9 cellular contexts compared by ENCODE assay signal in the genomic region with DNA sequence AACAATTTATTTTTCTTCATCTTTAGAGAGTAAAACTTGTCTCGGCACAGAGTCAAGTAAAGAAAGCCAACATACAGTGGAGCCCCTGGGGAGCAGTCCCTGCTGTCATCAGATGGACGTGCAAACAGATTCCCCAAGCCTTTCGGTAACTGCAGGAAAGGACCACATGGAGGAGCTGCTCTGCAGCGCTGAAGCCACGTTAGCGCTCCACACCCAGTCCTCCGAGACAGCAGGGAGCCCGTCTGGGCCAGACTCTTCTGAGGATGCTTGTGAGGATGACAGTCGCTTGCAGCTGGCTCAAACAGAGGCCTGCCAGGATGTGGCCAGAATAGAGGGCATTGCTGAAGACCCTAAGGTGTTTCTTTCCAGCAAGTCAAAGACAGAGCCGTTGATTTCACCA.
DNase-seq lines count a peak whose midpoint lies in the region; ATAC-seq, FAIRE-seq and TF ChIP-seq lines count a peak whose summit lies in the region.
"Had no signal": no experiment of that assay in that cellular context is flagged by ENCODE, and none has a peak within 500 bp of the region (broad histone marks: within the 10 kb centered on the region; RNA-seq: fewer than 3 reads in every experiment).

No MANE protein-coding gene starts in this region.

- POLR2A ChIA-PET in PC-3 (lab: Charles Lee; ENCODE audit: unreplicated experiment), result no interaction called here

- BruUV-seq in PC-3 (replicated peaks; lab: Mats Ljungman, UMichigan), result no TSS peak

- no peak overlapping the region for H2AFZ ChIP-seq in PC-3 (ENCODE audit: low read length)

- peaks cover 20% of the 10 kb centered on the region; the same call in 1 of the 2 replicates for H3K36me3 ChIP-seq in PC-3 (ENCODE audit: low read depth, low read length)

- H3K4me3 ChIP-seq in PC-3 (ENCODE audit: low read length), result no peak overlapping the region
- H3K4me3 ChIP-seq in fibroblast of villous mesenchyme (ENCODE audit: low read depth, low read length), result no peak overlapping the region

- no peaks in the 10 kb centered on the region for H3K27me3 ChIP-seq in PC-3 (ENCODE audit: low read length)

- CTCF ChIA-PET in PC-3 (lab: Charles Lee), result no interaction called here

- H3K27ac ChIP-seq in PC-3 (ENCODE audit: low read length), result no peak overlapping the region

- no peaks in the 10 kb centered on the region for H3K4me1 ChIP-seq in PC-3 (ENCODE audit: insufficient read depth, low read length)

- ATAC-seq in PC-3 (peak; percentile 24; the same call in 1 of the 2 replicates), GM21737 (IDR thresholded peaks at IDR 0.05; ENCODE audit: unreplicated experiment) (no peak), GM19328 (IDR thresholded peaks at IDR 0.05; ENCODE audit: unreplicated experiment) (no peak)

- no peak overlapping the region for H3K4me2 ChIP-seq in PC-3 (ENCODE audit: low read length)

- H3K9ac ChIP-seq in PC-3 (ENCODE audit: low read length), result no peak overlapping the region

- TF ChIP-seq CTCF in D721Med (IDR thresholded peaks at IDR 0.05; ENCODE audit: insufficient read depth, missing control alignments), result peak; percentile 55
- peak; percentile 37; the same call in 1 of the 2 replicates for TF ChIP-seq CTCF in PC-3 (conservative IDR thresholded peaks at IDR 0.05; ENCODE audit: low read depth, low read length)
- TF ChIP-seq CTCF in fibroblast of villous mesenchyme (IDR thresholded peaks at IDR 0.05; ENCODE audit: insufficient read depth, low read depth, low read length), result peak; percentile 75

- peak; percentile 32 for FAIRE-seq in D721Med (lab: Jason Lieb, UNC)

- DNase-seq in D721Med (ENCODE audit: insufficient read length, low spot score), result peak; percentile 57
- DNase-seq in PC-3, result no peak
- DNase-seq in fibroblast of villous mesenchyme (ENCODE audit: low read depth), result peak; percentile 62
- peak; percentile 52 for DNase-seq in occipital lobe (lab: John Stamatoyannopoulos, UW)
- DNase-seq in NCI-H1105 treated with DMSO at 0.1 percent for 48 hours (lab: John Stamatoyannopoulos, UW), result no peak
- DNase-seq in NCI-H2029 (lab: John Stamatoyannopoulos, UW), result no peak
- DNase-seq: stimulated activated CD8-positive, alpha-beta memory T cell treated with anti-CD3 and anti-CD28 coated beads, Interleukin-4, amount 100 ng/mL, for 48 hours had no signal

- H3K9me3 ChIP-seq in PC-3 (ENCODE audit: low read length), result no peaks in the 10 kb centered on the region

- no peaks in the 10 kb centered on the region for H3K79me2 ChIP-seq in PC-3 (ENCODE audit: low read length)

- H3K9me2 ChIP-seq in PC-3 (replicated peaks; ENCODE audit: low read length), result no peaks in the 10 kb centered on the region

- intact Hi-C loops in PC-3 (cut with micrococcal nuclease), result no loop called here

- no peaks in the 10 kb centered on the region for H4K20me1 ChIP-seq in PC-3 (ENCODE audit: low read length)

- no peaks in the 10 kb centered on the region for H3F3A ChIP-seq in PC-3 (ENCODE audit: low read length, unreplicated experiment)

Comparison
In these comparisons a context has a peak if more than half of its experiments do, and no peak if none do; other contexts are left out.
1. DNase-seq: peak in D721Med (single experiment), fibroblast of villous mesenchyme (single experiment) and occipital lobe (single experiment); none in PC-3 (single experiment), NCI-H1105 treated with DMSO at 0.1 percent for 48 hours (single experiment) and NCI-H2029 (single experiment).
2. Peak in every context shown above with its lines, with median percentiles within 50 percentile points of each other: CTCF ChIP-seq.